In genomic region chr7:34078864-34079263, GRCh38 we compare ENCODE assay signal across 23 cellular contexts.
"Had no signal": no experiment of that assay in that cellular context is flagged by ENCODE, and none has a peak within 500 bp of the region (broad histone marks: within the 10 kb centered on the region; RNA-seq: fewer than 3 reads in every experiment).

No MANE protein-coding gene starts in this region.

- H3K9ac ChIP-seq: KMS-11 had no signal

- H3K9me3 Mint-ChIP-seq: IgD-negative memory B cell had no signal

- H3K9me3 ChIP-seq: SJSA1 had no signal

- H3K4me3 ChIP-seq: K562, SJSA1, SK-N-MC had no signal

- H3K27me3 Mint-ChIP-seq: IgD-negative memory B cell had no signal

- H3K4me2 ChIP-seq: KMS-11 had no signal

- H3K4me1 ChIP-seq: SJSA1 had no signal

- H3K36me3 ChIP-seq: SJSA1 had no signal

- H3K4me3 Mint-ChIP-seq: IgD-negative memory B cell had no signal

- H3K27me3 ChIP-seq: SJSA1 had no signal

- DNase-seq: Kasumi-1, MM.1S, NCI-H1092 treated with DMSO at 0.1 percent for 48 hours, NCI-H1436, NCI-H187, NCI-H2029, NCI-H2081 treated with DMSO at 0.1 percent for 48 hours, NCI-H2171, NCI-H226, NCI-H446, NCI-H510A, NCI-H524 treated with DMSO at 0.1 percent for 48 hours, NCI-H69, NCI-H774, Right ventricle myocardium superior, RPMI8226, SIG-M5 had no signal

- ATAC-seq: HepG2, K562 had no signal

- H3K27ac ChIP-seq: KMS-11, SJSA1, SK-N-MC had no signal

- H3K27ac Mint-ChIP-seq: IgD-negative memory B cell had no signal
